Comparison of ENCODE assay signal across 14 cellular contexts in the genomic region with DNA sequence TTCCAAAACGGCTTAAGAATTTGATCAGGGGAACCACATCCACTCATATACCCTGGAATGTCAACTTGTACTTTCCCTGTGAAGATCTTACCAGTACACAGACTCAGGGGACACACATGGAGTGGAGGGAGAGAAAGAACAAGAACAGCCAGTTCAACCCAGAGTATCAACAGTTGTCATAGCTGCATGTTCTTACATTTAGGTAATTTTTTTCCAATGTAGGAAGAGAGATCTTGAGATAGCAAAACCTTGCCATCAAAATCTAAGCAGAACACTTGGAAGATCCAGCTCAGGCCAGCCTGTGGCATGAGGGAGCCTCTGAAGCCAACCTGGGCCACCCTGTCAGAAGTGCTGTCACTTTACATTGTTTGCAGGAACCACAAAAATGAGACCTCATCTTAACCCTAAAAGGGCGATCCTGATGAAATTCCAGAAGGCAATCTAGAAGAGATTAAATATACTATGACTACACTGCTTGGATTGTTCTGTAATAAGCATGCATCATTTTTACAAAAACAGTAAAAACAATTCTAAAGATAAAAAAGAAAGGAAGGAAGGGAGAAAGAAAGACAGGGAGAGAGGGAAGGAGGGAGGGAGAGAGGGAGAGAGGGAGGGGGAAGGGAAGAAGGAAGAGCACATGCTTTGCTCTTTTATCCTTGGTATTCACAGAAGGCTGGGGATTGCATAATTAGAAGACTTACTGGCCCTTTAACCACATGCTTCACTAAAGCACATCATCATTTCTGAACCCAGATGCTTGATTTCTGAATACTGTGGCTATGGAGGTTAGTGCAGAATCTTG.
DNase-seq lines count a peak whose midpoint lies in the region; ATAC-seq lines count a peak whose summit lies in the region.
"Had no signal": no experiment of that assay in that cellular context is flagged by ENCODE, and none has a peak within 500 bp of the region (broad histone marks: within the 10 kb centered on the region; RNA-seq: fewer than 3 reads in every experiment).

No MANE protein-coding gene starts in this region.

- H3K4me3 ChIP-seq in skeletal muscle cell (ENCODE audit: low read depth, low read length) = no peak overlapping the region

- peak; percentile 86 for DNase-seq in EH (ENCODE audit: low read depth)
- DNase-seq in amniotic epithelial cell (ENCODE audit: low read depth) = peak; percentile 86
- no peak for DNase-seq in left cardiac atrium
- peak; percentile 74 for DNase-seq in skeletal muscle cell (ENCODE audit: low read depth)
- DNase-seq in NOMO-1 (lab: John Stamatoyannopoulos, UW; ENCODE audit: unreplicated experiment in 2 of 2) = no peak
- no peak for DNase-seq in NCI-H82 treated with DMSO at 0.1 percent for 48 hours (lab: John Stamatoyannopoulos, UW; ENCODE audit: unreplicated experiment)
- DNase-seq in cerebellar nuclear complex (lab: John Stamatoyannopoulos, UW) = no peak
- DNase-seq: activated CD8-positive, alpha-beta memory T cell treated with anti-CD3 and anti-CD28 coated beads for 24 hours; amniotic stem cell; CD4-positive, alpha-beta memory T cell; erythroblast; NCI-H146; T-helper 17 cell had no signal

- ATAC-seq in left cardiac atrium (peak; percentile 32 to 63), GM21737 (IDR thresholded peaks at IDR 0.05; ENCODE audit: unreplicated experiment) (no peak)
- ATAC-seq: T-helper 17 cell had no signal

- intact Hi-C loops in left cardiac atrium (cut with DNase I) = no loop called here

Comparison
In these comparisons a context has a peak if more than half of its experiments do, and no peak if none do; other contexts are left out.
1. DNase-seq: peak in EH (single experiment), amniotic epithelial cell (single experiment) and skeletal muscle cell (single experiment); none in left cardiac atrium (single experiment), NOMO-1 (0 of 2), NCI-H82 treated with DMSO at 0.1 percent for 48 hours (single experiment) and cerebellar nuclear complex (0 of 2).